ENCODE assay signal across 18 cellular contexts in genomic region chr6:128493877-128494276, GRCh38. TPM values are rescaled to one million over a fixed set of nuclear protein-coding genes. Genes with fewer than 3 reads are reported as not detected.
DNase-seq lines count a peak whose midpoint lies in the region; ATAC-seq, FAIRE-seq and TF ChIP-seq lines count a peak whose summit lies in the region.
"Had no signal": no experiment of that assay in that cellular context is flagged by ENCODE, and none has a peak within 500 bp of the region (broad histone marks: within the 10 kb centered on the region; RNA-seq: fewer than 3 reads in every experiment).

No MANE protein-coding gene starts in this region.

- peaks cover 61% of the 10 kb centered on the region for H3K4me1 Mint-ChIP-seq in WTC11

- H3K27me3 Mint-ChIP-seq in WTC11 (ENCODE audit: low read depth) = no peaks in the 10 kb centered on the region

- FAIRE-seq in islet of Langerhans (lab: Jason Lieb, UNC) = peak; percentile 79

- CTCF ChIA-PET in WTC11 (lab: Charles Lee) = no interaction called here

- DNase-seq in RPMI8226 (no peak), WTC11 (ENCODE audit: low spot score) (no peak)
- no peak for DNase-seq in activated CD8-positive, alpha-beta memory T cell treated with anti-CD3 and anti-CD28 coated beads, Interleukin-2, amount 50 U/mL, for 4 hours
- DNase-seq: activated T-cell treated with anti-CD3 and anti-CD28 coated beads, Interleukin-2, amount 50 U/mL, for 48 hours; adrenal gland; C1 segment of cervical spinal cord; erythroblast; GDM1; H9; Peyer's patch; stimulated activated naive CD4-positive, alpha-beta T cell treated with Interleukin-2 at 50 U/mL for 16 hours had no signal

- peak; percentile 51 for ATAC-seq in GM18867 (IDR thresholded peaks at IDR 0.05; ENCODE audit: unreplicated experiment)
- peak; percentile 43 for ATAC-seq in GM21447 (IDR thresholded peaks at IDR 0.05; ENCODE audit: unreplicated experiment)
- ATAC-seq in HG03342 (IDR thresholded peaks at IDR 0.05; ENCODE audit: unreplicated experiment) = peak; percentile 53
- no peak for ATAC-seq in GM18861 (IDR thresholded peaks at IDR 0.05; ENCODE audit: unreplicated experiment)
- ATAC-seq in WTC11 = no peak
- ATAC-seq: heart right ventricle; natural killer cell treated with Interleukin-12 subunit alpha and Interleukin-12 subunit beta and Interleukin-15 and Interleukin-18, amount 100 ng/mL, for 72 hours had no signal

- H3K4me3 Mint-ChIP-seq in WTC11 = no peak overlapping the region
- H3K4me3 Mint-ChIP-seq: H9; natural killer cell treated with Interleukin-12 subunit alpha and Interleukin-12 subunit beta and Interleukin-15 and Interleukin-18, amount 100 ng/mL, for 72 hours had no signal

- no peaks in the 10 kb centered on the region for H3K9me3 Mint-ChIP-seq in WTC11
- H3K9me3 Mint-ChIP-seq: H9; natural killer cell treated with Interleukin-12 subunit alpha and Interleukin-12 subunit beta and Interleukin-15 and Interleukin-18, amount 100 ng/mL, for 72 hours had no signal

- H3K27ac Mint-ChIP-seq in WTC11 = no peak overlapping the region
- H3K27ac Mint-ChIP-seq: natural killer cell treated with Interleukin-12 subunit alpha and Interleukin-12 subunit beta and Interleukin-15 and Interleukin-18, amount 100 ng/mL, for 72 hours had no signal

- TF ChIP-seq CTCF in WTC11 (IDR thresholded peaks at IDR 0.05) = no peak

- H3K36me3 Mint-ChIP-seq in WTC11 = no peaks in the 10 kb centered on the region
- H3K36me3 Mint-ChIP-seq: natural killer cell treated with Interleukin-12 subunit alpha and Interleukin-12 subunit beta and Interleukin-15 and Interleukin-18, amount 100 ng/mL, for 72 hours had no signal

- POLR2A ChIA-PET in WTC11 (lab: Charles Lee) = interaction anchor here (0.7 kb wide), 2 partner anchors 23 to 198 kb away, joined by 3 to 10 read pairs; no protein-coding TSS in a partner anchor

TF ChIP-seq in WTC11, 78 proteins besides CTCF, POLR2A, EP300 and RAD21:
- no peak for TF ChIP-seq ZNF232 (CRISPR knock-in tag; IDR thresholded peaks at IDR 0.05)
- TF ChIP-seq RORB (CRISPR knock-in tag; IDR thresholded peaks at IDR 0.05) = no peak
- no peak for TF ChIP-seq E2F4 (CRISPR knock-in tag; IDR thresholded peaks at IDR 0.05; ENCODE audit: borderline replicate concordance, low read depth)
- TF ChIP-seq ZNF317 (CRISPR knock-in tag; IDR thresholded peaks at IDR 0.05; ENCODE audit: borderline replicate concordance, low read depth) = no peak
- TF ChIP-seq NFYB (CRISPR knock-in tag; conservative IDR thresholded peaks at IDR 0.05; ENCODE audit: low read depth) = no peak

RNA-seq across cellular contexts. Expression of gene PTPRK, which starts 26.5 kb away (rescaled TPM):
- total RNA-seq in WTC11 (2021) = 39.9 to 44.8 TPM (median 41.3 TPM) in 3 replicates

Comparison
In these comparisons a context has a peak if more than half of its experiments do, and no peak if none do; other contexts are left out.
1. ATAC-seq: peak in GM18867 (single experiment), GM21447 (single experiment) and HG03342 (single experiment); none in GM18861 (single experiment) and WTC11 (single experiment).